9 cellular contexts compared by ENCODE assay signal in genomic region chr4:7769936-7770674, GRCh38.
DNase-seq lines count a peak whose midpoint lies in the region; ATAC-seq and TF ChIP-seq lines count a peak whose summit lies in the region.
"Had no signal": no experiment of that assay in that cellular context is flagged by ENCODE, and none has a peak within 500 bp of the region (broad histone marks: within the 10 kb centered on the region; RNA-seq: fewer than 3 reads in every experiment).

No MANE protein-coding gene starts in this region.

- no peak overlapping the region for H3K4me3 ChIP-seq in fibroblast of the aortic adventitia (ENCODE audit: low read depth, low read length)

- peaks cover 7% of the 10 kb centered on the region for H3K36me3 Mint-ChIP-seq in activated naive CD8-positive, alpha-beta T cell
- H3K36me3 Mint-ChIP-seq in activated naive CD8-positive, alpha-beta T cell treated with anti-CD3 and anti-CD28 coated beads, Interleukin-2, amount 50 U/mL, for 24 hours (ENCODE audit: low read depth), result peaks cover 4% of the 10 kb centered on the region
- peaks cover 15% of the 10 kb centered on the region for H3K36me3 Mint-ChIP-seq in type B pancreatic cell
- H3K36me3 Mint-ChIP-seq: naive B cell had no signal

- H3K27ac Mint-ChIP-seq in activated naive CD8-positive, alpha-beta T cell, result peak overlapping the region; percentile 1
- H3K27ac Mint-ChIP-seq in activated naive CD8-positive, alpha-beta T cell treated with anti-CD3 and anti-CD28 coated beads, Interleukin-2, amount 50 U/mL, for 24 hours, result no peak overlapping the region
- peak overlapping the region; percentile 31 for H3K27ac Mint-ChIP-seq in type B pancreatic cell
- H3K27ac Mint-ChIP-seq: naive B cell had no signal

- no peaks in the 10 kb centered on the region for H3K27me3 Mint-ChIP-seq in activated naive CD8-positive, alpha-beta T cell
- H3K27me3 Mint-ChIP-seq in activated naive CD8-positive, alpha-beta T cell treated with anti-CD3 and anti-CD28 coated beads, Interleukin-2, amount 50 U/mL, for 24 hours, result no peaks in the 10 kb centered on the region
- H3K27me3 Mint-ChIP-seq in type B pancreatic cell, result no peaks in the 10 kb centered on the region

- TF ChIP-seq CTCF in fibroblast of the aortic adventitia (IDR thresholded peaks at IDR 0.05; ENCODE audit: insufficient read depth, low read length) (peak; percentile 63), type B pancreatic cell (conservative IDR thresholded peaks at IDR 0.05) (peak; percentile 66)

- peaks cover 24% of the 10 kb centered on the region for H3K4me1 Mint-ChIP-seq in activated naive CD8-positive, alpha-beta T cell (ENCODE audit: low read depth)
- H3K4me1 Mint-ChIP-seq in activated naive CD8-positive, alpha-beta T cell treated with anti-CD3 and anti-CD28 coated beads, Interleukin-2, amount 50 U/mL, for 24 hours, result peaks cover 14% of the 10 kb centered on the region
- H3K4me1 Mint-ChIP-seq in type B pancreatic cell (ENCODE audit: unreplicated experiment), result peaks cover 4% of the 10 kb centered on the region

- H3K9me3 Mint-ChIP-seq in activated naive CD8-positive, alpha-beta T cell (ENCODE audit: low read depth), result no peaks in the 10 kb centered on the region
- no peaks in the 10 kb centered on the region for H3K9me3 Mint-ChIP-seq in activated naive CD8-positive, alpha-beta T cell treated with anti-CD3 and anti-CD28 coated beads, Interleukin-2, amount 50 U/mL, for 24 hours
- no peaks in the 10 kb centered on the region for H3K9me3 Mint-ChIP-seq in type B pancreatic cell
- H3K9me3 Mint-ChIP-seq: naive B cell had no signal

- H3K4me3 Mint-ChIP-seq in activated naive CD8-positive, alpha-beta T cell, result peak overlapping the region; percentile 21
- H3K4me3 Mint-ChIP-seq in activated naive CD8-positive, alpha-beta T cell treated with anti-CD3 and anti-CD28 coated beads, Interleukin-2, amount 50 U/mL, for 24 hours, result no peak overlapping the region
- H3K4me3 Mint-ChIP-seq in type B pancreatic cell, result no peak overlapping the region

- no peak for DNase-seq in activated naive CD8-positive, alpha-beta T cell treated with anti-CD3 and anti-CD28 coated beads, Interleukin-2, amount 50 U/mL, for 24 hours
- DNase-seq in fibroblast of the aortic adventitia (ENCODE audit: low read depth) (no peak), type B pancreatic cell (ENCODE audit: extremely low spot score, unreplicated experiment) (no peak)
- DNase-seq: naive B cell had no signal

- no peak for ATAC-seq in activated naive CD8-positive, alpha-beta T cell treated with anti-CD3 and anti-CD28 coated beads, Interleukin-2, amount 50 U/mL, for 24 hours
- ATAC-seq in SK-N-SH treated with all-trans-retinoic acid at 6 μM for 48 hours, result peak; percentile 49
- no peak for ATAC-seq in HG02763 (IDR thresholded peaks at IDR 0.05; ENCODE audit: unreplicated experiment)
- no peak for ATAC-seq in HG03039 (IDR thresholded peaks at IDR 0.05; ENCODE audit: unreplicated experiment)
- ATAC-seq in GM21528 (IDR thresholded peaks at IDR 0.05; ENCODE audit: low FRiP score, unreplicated experiment), result no peak

TF ChIP-seq in SK-N-SH treated with all-trans-retinoic acid at 6 μM for 48 hours, 23 proteins besides CTCF, POLR2A, EP300 and RAD21:
- TF ChIP-seq, protein P1, sequence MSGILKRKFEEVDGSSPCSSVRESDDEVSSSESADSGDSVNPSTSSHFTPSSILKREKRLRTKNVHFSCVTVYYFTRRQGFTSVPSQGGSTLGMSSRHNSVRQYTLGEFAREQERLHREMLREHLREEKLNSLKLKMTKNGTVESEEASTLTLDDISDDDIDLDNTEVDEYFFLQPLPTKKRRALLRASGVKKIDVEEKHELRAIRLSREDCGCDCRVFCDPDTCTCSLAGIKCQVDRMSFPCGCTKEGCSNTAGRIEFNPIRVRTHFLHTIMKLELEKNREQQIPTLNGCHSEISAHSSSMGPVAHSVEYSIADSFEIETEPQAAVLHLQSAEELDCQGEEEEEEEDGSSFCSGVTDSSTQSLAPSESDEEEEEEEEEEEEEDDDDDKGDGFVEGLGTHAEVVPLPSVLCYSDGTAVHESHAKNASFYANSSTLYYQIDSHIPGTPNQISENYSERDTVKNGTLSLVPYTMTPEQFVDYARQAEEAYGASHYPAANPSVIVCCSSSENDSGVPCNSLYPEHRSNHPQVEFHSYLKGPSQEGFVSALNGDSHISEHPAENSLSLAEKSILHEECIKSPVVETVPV (CRISPR knock-in tag; IDR thresholded peaks at IDR 0.05), result no peak
- TF ChIP-seq TOX (CRISPR knock-in tag; IDR thresholded peaks at IDR 0.05; ENCODE audit: borderline replicate concordance) (no peak), RARB (CRISPR knock-in tag; IDR thresholded peaks at IDR 0.05) (no peak), OSR1 (CRISPR knock-in tag; IDR thresholded peaks at IDR 0.05) (no peak), TCF4 (CRISPR knock-in tag; IDR thresholded peaks at IDR 0.05; ENCODE audit: borderline replicate concordance) (no peak), ZFP3 (CRISPR knock-in tag; IDR thresholded peaks at IDR 0.05) (no peak), ESRRG (CRISPR knock-in tag; IDR thresholded peaks at IDR 0.05) (no peak)
TF ChIP-seq in SK-N-SH treated with all-trans-retinoic acid at 6 μM for 48 hours: peak in this region for 0.
